Comparison of ENCODE assay signal across 26 cellular contexts in the genomic region with DNA sequence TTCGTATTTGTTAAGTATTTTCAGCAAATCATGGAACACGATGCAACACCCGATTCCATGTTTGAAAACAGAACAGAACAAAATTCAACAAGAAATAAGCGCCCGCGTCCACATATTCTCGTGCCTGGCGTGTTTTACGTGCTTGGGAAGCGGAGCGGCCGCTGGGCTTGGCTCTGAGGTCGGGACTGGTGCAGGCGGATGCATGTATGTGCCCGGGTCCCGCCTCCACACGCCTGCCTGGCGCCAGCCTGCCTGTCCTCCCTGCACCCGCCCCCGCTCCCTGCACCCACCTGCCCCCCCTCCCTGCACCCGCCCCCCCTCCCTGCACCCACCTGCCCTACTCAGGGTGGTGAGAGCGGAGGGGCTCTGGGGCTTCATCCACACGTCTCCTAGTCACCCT.
"Had no signal": no experiment of that assay in that cellular context is flagged by ENCODE, and none has a peak within 500 bp of the region (broad histone marks: within the 10 kb centered on the region; RNA-seq: fewer than 3 reads in every experiment).

No MANE protein-coding gene starts in this region.

- H3K36me3 Mint-ChIP-seq: activated naive CD8-positive, alpha-beta T cell treated with anti-CD3 and anti-CD28 coated beads for 36 hours had no signal

- H3K9me3 Mint-ChIP-seq: activated CD4-positive, alpha-beta T cell treated with anti-CD3 and anti-CD28 coated beads, Interleukin-2, amount 10 ng/mL, durations not matched to agents 24 days and 14 days; activated CD8-positive, alpha-beta T cell treated with anti-CD3 and anti-CD28 coated beads for 36 hours; activated naive CD8-positive, alpha-beta T cell treated with anti-CD3 and anti-CD28 coated beads for 36 hours; activated T-helper 17 cell treated with anti-CD3 and anti-CD28 coated beads, Interleukin-2, amount 50 U/mL, for 72 hours had no signal

- H3K27ac Mint-ChIP-seq: activated CD4-positive, alpha-beta T cell treated with anti-CD3 and anti-CD28 coated beads, Interleukin-2, amount 10 ng/mL, durations not matched to agents 24 days and 14 days; activated CD8-positive, alpha-beta T cell treated with anti-CD3 and anti-CD28 coated beads for 36 hours; activated naive CD8-positive, alpha-beta T cell treated with anti-CD3 and anti-CD28 coated beads for 36 hours; activated T-cell treated with anti-CD3 and anti-CD28 coated beads, Interleukin-2, amount 50 U/mL, for 72 hours; activated T-helper 17 cell treated with anti-CD3 and anti-CD28 coated beads, Interleukin-2, amount 50 U/mL, for 72 hours had no signal

- H3K27me3 Mint-ChIP-seq: activated CD4-positive, alpha-beta T cell treated with anti-CD3 and anti-CD28 coated beads, Interleukin-2, amount 10 ng/mL, durations not matched to agents 24 days and 14 days had no signal

- H3K4me1 Mint-ChIP-seq: activated CD4-positive, alpha-beta T cell treated with anti-CD3 and anti-CD28 coated beads, Interleukin-2, amount 10 ng/mL, durations not matched to agents 24 days and 14 days; activated naive CD8-positive, alpha-beta T cell treated with anti-CD3 and anti-CD28 coated beads for 36 hours had no signal

- H3K4me3 Mint-ChIP-seq: activated CD4-positive, alpha-beta T cell treated with anti-CD3 and anti-CD28 coated beads, Interleukin-2, amount 10 ng/mL, durations not matched to agents 24 days and 14 days; activated CD8-positive, alpha-beta T cell treated with anti-CD3 and anti-CD28 coated beads for 36 hours; activated naive CD8-positive, alpha-beta T cell treated with anti-CD3 and anti-CD28 coated beads for 36 hours; activated T-cell treated with anti-CD3 and anti-CD28 coated beads, Interleukin-2, amount 50 U/mL, for 72 hours; activated T-helper 17 cell treated with anti-CD3 and anti-CD28 coated beads, Interleukin-2, amount 50 U/mL, for 72 hours had no signal

- DNase-seq: activated CD4-positive, alpha-beta T cell treated with anti-CD3 and anti-CD28 coated beads, Interleukin-2, amount 10 ng/mL, durations not matched to agents 24 days and 14 days; activated CD4-positive, alpha-beta T cell treated with anti-CD3 and anti-CD28 coated beads, Interleukin-2, amount 50 U/mL, for 4 hours; activated CD8-positive, alpha-beta T cell treated with anti-CD3 and anti-CD28 coated beads for 36 hours; activated effector memory CD4-positive, alpha-beta T cell treated with anti-CD3 and anti-CD28 coated beads, Interleukin-2, amount 50 U/mL, for 16 hours; activated naive CD4-positive, alpha-beta T cell; activated naive CD4-positive, alpha-beta T cell treated with anti-CD3 and anti-CD28 coated beads, Interleukin-2, amount 50 U/mL, for 16 hours; activated naive CD8-positive, alpha-beta T cell treated with anti-CD3 and anti-CD28 coated beads for 36 hours; activated T-cell treated with anti-CD3 and anti-CD28 coated beads, Interleukin-2, amount 50 U/mL, for 1 hour; activated T-cell treated with anti-CD3 and anti-CD28 coated beads, Interleukin-2, amount 50 U/mL, for 72 hours; amniotic stem cell; aorta; brain microvascular endothelial cell; central memory CD4-positive, alpha-beta T cell; NCI-H1048; NCI-H1105 treated with DMSO at 0.1 percent for 48 hours; NCI-H1436; NCI-H1694; NCI-H1930; NCI-H2081 treated with DMSO at 0.1 percent for 48 hours; NCI-H345; NCI-H524 treated with DMSO at 0.1 percent for 48 hours; NK-92 treated with Interleukin-12 subunit alpha and Interleukin-12 subunit beta, amount 100 ng/mL, for 24 hours; SHP77; SJCRH30; T1000 had no signal

- ATAC-seq: activated CD8-positive, alpha-beta T cell treated with anti-CD3 and anti-CD28 coated beads for 36 hours; activated T-cell treated with anti-CD3 and anti-CD28 coated beads, Interleukin-2, amount 50 U/mL, for 72 hours; activated T-helper 17 cell treated with anti-CD3 and anti-CD28 coated beads, Interleukin-2, amount 50 U/mL, for 72 hours had no signal
